8 cellular contexts compared by ENCODE assay signal in genomic region chr7:101153969-101154692, GRCh38. TPM values are rescaled to one million over a fixed set of nuclear protein-coding genes. Genes with fewer than 3 reads are reported as not detected.
DNase-seq lines count a peak whose midpoint lies in the region; ATAC-seq and TF ChIP-seq lines count a peak whose summit lies in the region.

Gene AP1S1 (plus strand): TSS chr7:101154476. CDS start chr7:101154515, 39 bp downstream.

- H3K27ac ChIP-seq in heart right ventricle: peak within 1 kb of the TSS in 6 of 10 donors; percentile 22 to 77 (median 40)

- DNase-seq in GM12864 (ENCODE audit: low read depth): peak; percentile 96
- DNase-seq in NCI-H146 treated with DMSO at 0.1 percent for 48 hours (lab: John Stamatoyannopoulos, UW; ENCODE audit: unreplicated experiment): peak; percentile 89
- peak; percentile 93 for DNase-seq in amniotic epithelial cell (ENCODE audit: low read depth)
- DNase-seq in heart right ventricle: peak; percentile 94 to 96
- peak; percentile 98 for DNase-seq in posterior vena cava (ENCODE audit: low spot score)
- peak; percentile 95 for DNase-seq in type B pancreatic cell (ENCODE audit: extremely low spot score, unreplicated experiment)

- H3K9me3 Mint-ChIP-seq in T-helper 1 cell treated with Interleukin-12 subunit alpha and Interleukin-12 subunit beta and Interleukin-4 antibody, amounts not matched to agents 30 μg/mL and 1 μg/mL, for 36 hours: no peaks in the 10 kb centered on the region
- H3K9me3 Mint-ChIP-seq in type B pancreatic cell: no peaks in the 10 kb centered on the region

- peak within 1 kb of the TSS; percentile 84 for H3K4me3 Mint-ChIP-seq in T-helper 1 cell treated with Interleukin-12 subunit alpha and Interleukin-12 subunit beta and Interleukin-4 antibody, amounts not matched to agents 30 μg/mL and 1 μg/mL, for 36 hours
- H3K4me3 Mint-ChIP-seq in type B pancreatic cell: peak within 1 kb of the TSS; percentile 88

- peaks cover 15% of the 10 kb centered on the region for H3K27me3 Mint-ChIP-seq in T-helper 1 cell treated with Interleukin-12 subunit alpha and Interleukin-12 subunit beta and Interleukin-4 antibody, amounts not matched to agents 30 μg/mL and 1 μg/mL, for 36 hours (ENCODE audit: low read depth)
- H3K27me3 Mint-ChIP-seq in type B pancreatic cell: peaks cover 10% of the 10 kb centered on the region

- H3K27ac Mint-ChIP-seq in T-helper 1 cell treated with Interleukin-12 subunit alpha and Interleukin-12 subunit beta and Interleukin-4 antibody, amounts not matched to agents 30 μg/mL and 1 μg/mL, for 36 hours: peak within 1 kb of the TSS; percentile 73
- peak within 1 kb of the TSS; percentile 78 for H3K27ac Mint-ChIP-seq in type B pancreatic cell

- H3K27me3 ChIP-seq in heart right ventricle: peaks cover 0 to 10% (median 3%) of the 10 kb centered on the region in 7 donors

- peaks cover 9% of the 10 kb centered on the region for H3K36me3 Mint-ChIP-seq in T-helper 1 cell treated with Interleukin-12 subunit alpha and Interleukin-12 subunit beta and Interleukin-4 antibody, amounts not matched to agents 30 μg/mL and 1 μg/mL, for 36 hours (ENCODE audit: low read depth)
- peaks cover 10% of the 10 kb centered on the region for H3K36me3 Mint-ChIP-seq in type B pancreatic cell

- H3K36me3 ChIP-seq in heart right ventricle: peaks cover 0 to 29% (median 8%) of the 10 kb centered on the region in 9 donors

- TF ChIP-seq CTCF in GM12864 (IDR thresholded peaks at IDR 0.05; ENCODE audit: low read depth, low read length, missing control alignments) (no peak), heart right ventricle (IDR thresholded peaks at IDR 0.05) (no peak), type B pancreatic cell (conservative IDR thresholded peaks at IDR 0.05) (no peak)

- 3 to 4% methylated on average over 35 to 50 of the region's 51 CpGs for WGBS in heart right ventricle, 2 donors

- peaks cover 3 to 20% (median 10%) of the 10 kb centered on the region in 9 donors for H3K4me1 ChIP-seq in heart right ventricle

- ATAC-seq in HG02840 (IDR thresholded peaks at IDR 0.05; ENCODE audit: low FRiP score, unreplicated experiment): peak; percentile 71
- ATAC-seq in heart right ventricle: peak; percentile 95 to 98 (median 97)

- intact Hi-C loops in heart right ventricle (cut with DNase I) (no loop called here), posterior vena cava (cut with DNase I) (no loop called here)

- peaks cover 11% of the 10 kb centered on the region for H3K4me1 Mint-ChIP-seq in T-helper 1 cell treated with Interleukin-12 subunit alpha and Interleukin-12 subunit beta and Interleukin-4 antibody, amounts not matched to agents 30 μg/mL and 1 μg/mL, for 36 hours (ENCODE audit: low read depth)
- H3K4me1 Mint-ChIP-seq in type B pancreatic cell (ENCODE audit: unreplicated experiment): peaks cover 11% of the 10 kb centered on the region

- no peaks in the 10 kb centered on the region for H3K9me3 ChIP-seq in heart right ventricle

- peak within 1 kb of the TSS; percentile 78 for H3K4me3 ChIP-seq in GM12864 (ENCODE audit: low read depth, low read length)
- peak within 1 kb of the TSS; percentile 63 to 99 (median 84) for H3K4me3 ChIP-seq in heart right ventricle

RNA-seq across cellular contexts. Expression of gene AP1S1, which starts in this region (rescaled TPM):
- total RNA-seq in heart right ventricle (10 to 100 TPM in 7 of 10 donors, 1 to 10 TPM in 3; 7.8 to 15.2 (median 11.2) TPM), posterior vena cava (10 to 100 TPM; 21.5 to 22.7 TPM), type B pancreatic cell (ENCODE audit: low replicate concordance) (59.8 and 98.8 TPM in 2 replicates)
- polyA plus RNA-seq in heart right ventricle: 10 to 100 TPM; 16.1 to 33.1 TPM

Comparison
In these comparisons a context has a peak if more than half of its experiments do, and no peak if none do; other contexts are left out.
1. Peak in every context shown above with its lines: DNase-seq, ATAC-seq, H3K4me3 ChIP-seq and H3K27ac ChIP-seq.